ENCODE assay signal across 8 cellular contexts in the genomic region with DNA sequence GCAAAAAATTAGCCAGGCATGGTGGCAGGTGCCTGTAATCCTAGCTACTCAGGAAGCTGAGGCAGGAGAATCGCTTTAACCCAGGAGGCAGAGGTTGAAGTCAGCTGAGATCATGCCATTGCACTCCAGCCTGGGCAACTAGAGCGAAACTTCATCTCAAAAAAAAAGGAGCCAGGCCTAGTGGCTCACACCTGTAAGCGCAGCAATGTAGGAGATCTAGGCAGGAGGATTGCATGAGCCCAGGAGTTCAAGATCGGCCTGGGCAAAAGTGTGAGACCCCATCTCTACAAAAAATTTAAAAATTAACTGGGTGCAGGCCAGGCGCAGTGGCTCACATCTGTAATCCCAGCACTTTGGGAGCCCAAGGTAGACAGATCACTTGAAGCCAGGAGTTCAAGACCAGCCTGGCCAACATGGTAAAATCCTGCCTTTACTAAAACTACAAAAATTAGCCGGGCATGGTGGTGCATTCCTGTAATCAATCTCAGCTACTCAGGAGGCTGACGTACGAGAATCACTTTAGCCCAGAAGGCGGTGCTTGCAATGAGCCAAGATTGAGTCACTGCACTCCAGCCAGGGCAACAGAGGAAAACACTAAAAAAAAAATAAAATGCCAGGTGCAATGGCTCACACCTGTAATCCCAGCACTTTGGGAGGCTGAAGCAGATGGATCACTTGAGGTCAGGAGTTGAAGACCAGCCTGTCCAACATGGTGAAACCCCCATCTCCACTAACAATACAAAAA. TPM values are rescaled to one million over a fixed set of nuclear protein-coding genes. Genes with fewer than 3 reads are reported as not detected.
DNase-seq lines count a peak whose midpoint lies in the region; ATAC-seq, FAIRE-seq and TF ChIP-seq lines count a peak whose summit lies in the region.
"Not testable (repeated sequence)": the region's sequence is repeated elsewhere in the genome, so short reads cannot be mapped to it uniquely, and the experiment has no call there.

No MANE protein-coding gene starts in this region.

- FAIRE-seq in RCC 7860 (lab: Jason Lieb, UNC); astrocyte (lab: Jason Lieb, UNC); H1 (lab: Jason Lieb, UNC): not testable (repeated sequence)
- FAIRE-seq in urothelium cell line (lab: Jason Lieb, UNC), result peak; percentile 53

- not testable (repeated sequence) for H3K14ac ChIP-seq in H1 (ENCODE audit: insufficient read length)

- H3K27ac ChIP-seq in astrocyte (ENCODE audit: low read depth, low read length); H1 (ENCODE audit: low read depth, low read length); left lung: not testable (repeated sequence)

- not testable (repeated sequence) for H3K27ac Mint-ChIP-seq in astrocyte (ENCODE audit: unreplicated experiment)

- not testable (repeated sequence) for H3K4me3 ChIP-seq in astrocyte (ENCODE audit: insufficient read depth, low read depth, low read length); H1 (ENCODE audit: extremely low read depth in 1 of 4, insufficient read depth in 2 of 4, low read depth in 3 of 4, low read length in 4 of 4); fibroblast of mammary gland (ENCODE audit: control insufficient read depth, low read depth, low read length); left lung

- H4K20me1 ChIP-seq in astrocyte (ENCODE audit: insufficient read depth, low read length); H1 (replicated peaks in 1 of 2; ENCODE audit: control insufficient read depth in 1 of 2, insufficient read depth in 2 of 2, low read length in 2 of 2): not testable (repeated sequence)

- not testable (repeated sequence) for H3K4me1 Mint-ChIP-seq in astrocyte (ENCODE audit: low read depth, unreplicated experiment)

- not testable (repeated sequence) for H2BK5ac ChIP-seq in H1 (ENCODE audit: low read depth, low read length)

- TF ChIP-seq RAD21 in H1 (IDR thresholded peaks at IDR 0.05 in 1 of 2, conservative IDR thresholded peaks at IDR 0.05 in 1 of 2; ENCODE audit: low read depth in 2 of 2, low read length in 2 of 2), result not testable (repeated sequence)

- not testable (repeated sequence) for H4K8ac ChIP-seq in H1 (ENCODE audit: extremely low read depth, insufficient read depth, low read length)

- not testable (repeated sequence) for H2BK15ac ChIP-seq in H1 (ENCODE audit: low read length)

- not testable (repeated sequence) for H3K9ac ChIP-seq in astrocyte (ENCODE audit: low read length); H1 (replicated peaks in 1 of 4; ENCODE audit: extremely low read depth in 1 of 4, low read depth in 3 of 4, low read length in 3 of 4)

- not testable (repeated sequence) for TF ChIP-seq EP300 in H1 (IDR thresholded peaks at IDR 0.05; ENCODE audit: borderline replicate concordance in 1 of 2, low read depth in 2 of 2, low read length in 2 of 2)

- not testable (repeated sequence) for H2AFZ ChIP-seq in astrocyte (ENCODE audit: low read depth, low read length); H1 (ENCODE audit: low read length)

- H3K4me1 ChIP-seq in astrocyte (ENCODE audit: insufficient read depth, low read length); H1 (replicated peaks in 1 of 4; ENCODE audit: control insufficient read depth in 3 of 4, insufficient read depth in 4 of 4, low read length in 3 of 4); left lung: not testable (repeated sequence)

- ATAC-seq in left lung, result peak; percentile 55

- WGBS in H1 (ENCODE audit: extremely low coverage in 1 of 2, insufficient coverage in 1 of 2, insufficient read length in 1 of 2, insufficient replicate concordance in 2 of 2, low coverage in 1 of 2, low lambda C conversion rate in 2 of 2, missing lambda C conversion rate in 1 of 2), 2 experiments, result 83% methylated on average over 9 of the region's 9 CpGs; no CpG with 5 or more reads in 1 of the 2 experiments

- POLR2A ChIA-PET in H1 (lab: Charles Lee; ENCODE audit: partially characterized antibody), result interaction anchor here (1.9 to 5.8 kb wide), 2 partner anchors 10 to 22 kb away, joined by 5 to 26 read pairs; a partner anchor contains a TSS

- TF ChIP-seq CTCF in astrocyte (IDR thresholded peaks at IDR 0.05; ENCODE audit: insufficient read depth, low read depth, low read length); fibroblast of mammary gland (conservative IDR thresholded peaks at IDR 0.05; ENCODE audit: control insufficient read depth, insufficient read depth, low read depth, low read length); left lung (IDR thresholded peaks at IDR 0.05): not testable (repeated sequence)
- peak in 2 of 3 experiments; percentile 13 to 14; a peak in 1 of 4 replicates for TF ChIP-seq CTCF in H1 (IDR thresholded peaks at IDR 0.05; ENCODE audit: control extremely low read depth in 1 of 3, insufficient read depth in 1 of 3, low read depth in 1 of 3, low read length in 3 of 3)

- H3K9me3 ChIP-seq in astrocyte (ENCODE audit: insufficient read depth, low read depth, low read length); H1 (ENCODE audit: insufficient read depth in 2 of 2, low read depth in 1 of 2, low read length in 1 of 2); left lung: not testable (repeated sequence)

- not testable (repeated sequence) for H3K79me1 ChIP-seq in H1 (ENCODE audit: low read depth, low read length)

- DNase-seq in ELR (ENCODE audit: low read depth) (peak; percentile 70), HT1080 (ENCODE audit: low read depth) (peak; percentile 59), RCC 7860 (ENCODE audit: low spot score) (peak; percentile 5), astrocyte (ENCODE audit: low read depth) (peak; percentile 46), fibroblast of mammary gland (ENCODE audit: low read depth) (peak; percentile 51)
- not testable (repeated sequence) for DNase-seq in H1 (ENCODE audit: low read depth in 1 of 2, low spot score in 2 of 2); left lung; urothelium cell line (ENCODE audit: low spot score)

- H3K79me2 ChIP-seq in astrocyte (ENCODE audit: insufficient read depth, low read length); H1 (ENCODE audit: control insufficient read depth in 1 of 2, insufficient read depth in 2 of 2, low read length in 2 of 2): not testable (repeated sequence)

- CTCF ChIA-PET in H1 (lab: Charles Lee; ENCODE audit: partially characterized antibody), result interaction anchor here (0.6 to 7.4 kb wide), 8 partner anchors 7 to 974 kb away, joined by 3 to 38 read pairs (median 3); no protein-coding TSS in a partner anchor

- H2BK120ac ChIP-seq in H1 (replicated peaks; ENCODE audit: low read depth, low read length), result not testable (repeated sequence)

- H4K5ac ChIP-seq in H1 (ENCODE audit: insufficient read length, low read depth, low read length), result not testable (repeated sequence)

- intact Hi-C loops in left lung (cut with DNase I), result not testable (repeated sequence)

- not testable (repeated sequence) for H3K4me3 Mint-ChIP-seq in astrocyte (ENCODE audit: unreplicated experiment)

- not testable (repeated sequence) for H3K27me3 Mint-ChIP-seq in astrocyte (ENCODE audit: low read depth, unreplicated experiment)

- H3K18ac ChIP-seq in H1 (ENCODE audit: extremely low read depth, low read length), result not testable (repeated sequence)

- H4K91ac ChIP-seq in H1 (replicated peaks; ENCODE audit: insufficient read length, low read length), result not testable (repeated sequence)

- not testable (repeated sequence) for TF ChIP-seq POLR2A in H1 (IDR thresholded peaks at IDR 0.05; ENCODE audit: control extremely low read depth in 1 of 2, low read depth in 2 of 2, low read length in 2 of 2)

- H3K4me2 ChIP-seq in astrocyte (ENCODE audit: low read length); H1 (ENCODE audit: insufficient read depth in 1 of 2, low read depth in 2 of 2, low read length in 2 of 2): not testable (repeated sequence)

- not testable (repeated sequence) for H2BK12ac ChIP-seq in H1 (ENCODE audit: low read depth, low read length)

- not testable (repeated sequence) for H2BK20ac ChIP-seq in H1 (ENCODE audit: low read length)

- not testable (repeated sequence) for H3K4ac ChIP-seq in H1 (replicated peaks; ENCODE audit: insufficient read length, low read depth, low read length)

- H3K23ac ChIP-seq in H1 (ENCODE audit: insufficient read length), result not testable (repeated sequence)

- H3K36me3 Mint-ChIP-seq in astrocyte (ENCODE audit: low read depth, unreplicated experiment), result not testable (repeated sequence)

- H3K56ac ChIP-seq in H1 (replicated peaks; ENCODE audit: insufficient read length, low read depth, low read length), result not testable (repeated sequence)

- not testable (repeated sequence) for H3K23me2 ChIP-seq in H1 (ENCODE audit: low read depth, low read length)

- H3K9me3 Mint-ChIP-seq in astrocyte (ENCODE audit: unreplicated experiment), result not testable (repeated sequence)

- not testable (repeated sequence) for H2AK5ac ChIP-seq in H1 (ENCODE audit: low read depth, low read length)

- not testable (repeated sequence) for H3K36me3 ChIP-seq in astrocyte (ENCODE audit: insufficient read depth, low read length); H1 (ENCODE audit: control insufficient read depth in 2 of 4, insufficient read depth in 4 of 4, low read length in 3 of 4); left lung

- not testable (repeated sequence) for H3K27me3 ChIP-seq in astrocyte (ENCODE audit: insufficient read depth, low read length); H1 (replicated peaks in 1 of 4; ENCODE audit: control insufficient read depth in 3 of 4, extremely low read depth in 1 of 4, insufficient read depth in 3 of 4, low read length in 3 of 4); left lung

RNA-seq across cellular contexts. Expression of a gene that starts 10.0 kb away (rescaled TPM):
- 6.6 and 7.4 TPM in 2 replicates for total RNA-seq in HT1080 (2014; rRNA removed; shearing (Covaris generic))
- polyA plus RNA-seq in HT1080 (2015; cell fraction: cytosol; rRNA removed), result 10.9 TPM in 2 replicates
- polyA plus RNA-seq in HT1080 (2015; cell fraction: nucleus; rRNA removed), result 26.1 and 30.2 TPM in 2 replicates
- total RNA-seq in astrocyte (31.4 and 34.3 TPM in 2 replicates), left lung (10 to 100 TPM; 14.6 to 20.9 TPM)
- 12.5 and 13.9 TPM in 2 replicates for total RNA-seq in H1 (2021; fragmentation: NEBNext Ultra II Directional; extraction: Animal tissue kit (Norgen Biotek cat#: 25700))
- 9.8 and 12.7 TPM in 2 replicates for polyA plus RNA-seq in H1 (2011; rRNA removed)
- 11.9 TPM for polyA plus RNA-seq in H1 (2011; cell fraction: cytosol; rRNA removed)
- polyA plus RNA-seq in H1 (2011; cell fraction: nucleus; rRNA removed), result 21.1 TPM
- polyA plus RNA-seq in H1 (2012, experiment 1 of 2), result 6.5 to 13.6 TPM (median 12.0 TPM) in 4 replicates
- 8.5 TPM for polyA plus RNA-seq in H1 (2012, experiment 2 of 2)
- polyA plus RNA-seq in H1 (2013, experiment 1 of 2), result 4.9 TPM
- polyA plus RNA-seq in H1 (2013, experiment 2 of 2), result 4.4 TPM
- polyA minus RNA-seq in H1 (2011; rRNA and poly(A)+ RNA removed), result 25.2 and 29.7 TPM in 2 replicates
- polyA minus RNA-seq in H1 (2011; cell fraction: cytosol; rRNA and poly(A)+ RNA removed), result 11.5 TPM
- 16.3 TPM for polyA minus RNA-seq in H1 (2011; cell fraction: nucleus; rRNA and poly(A)+ RNA removed)

RNA-seq across cellular contexts. Expression of a gene that starts 21.5 kb away (rescaled TPM):
- 35.0 and 50.4 TPM in 2 replicates for total RNA-seq in HT1080 (2014; rRNA removed; shearing (Covaris generic))
- 22.8 and 24.6 TPM in 2 replicates for polyA plus RNA-seq in HT1080 (2015; cell fraction: cytosol; rRNA removed)
- 151 and 161 TPM in 2 replicates for polyA plus RNA-seq in HT1080 (2015; cell fraction: nucleus; rRNA removed)
- total RNA-seq in astrocyte, result 91.2 and 101 TPM in 2 replicates
- total RNA-seq in H1 (2021; fragmentation: NEBNext Ultra II Directional; extraction: Animal tissue kit (Norgen Biotek cat#: 25700)), result 125 and 134 TPM in 2 replicates
- polyA plus RNA-seq in H1 (2011; rRNA removed), result 25.6 and 28.5 TPM in 2 replicates
- polyA plus RNA-seq in H1 (2011; cell fraction: cytosol; rRNA removed), result 55.3 TPM
- polyA plus RNA-seq in H1 (2011; cell fraction: nucleus; rRNA removed), result 210 TPM
- 103 to 168 TPM (median 123 TPM) in 4 replicates for polyA plus RNA-seq in H1 (2012, experiment 1 of 2)
- 8.0 TPM for polyA plus RNA-seq in H1 (2012, experiment 2 of 2)
- 155 TPM for polyA plus RNA-seq in H1 (2013, experiment 1 of 2)
- polyA plus RNA-seq in H1 (2013, experiment 2 of 2), result 135 TPM
- polyA minus RNA-seq in H1 (2011; rRNA and poly(A)+ RNA removed), result 67.0 and 69.4 TPM in 2 replicates
- 51.4 TPM for polyA minus RNA-seq in H1 (2011; cell fraction: cytosol; rRNA and poly(A)+ RNA removed)
- 166 TPM for polyA minus RNA-seq in H1 (2011; cell fraction: nucleus; rRNA and poly(A)+ RNA removed)
- 10 to 100 TPM; 52.7 to 65.7 TPM for total RNA-seq in left lung
